ENCODE assay signal across 2 cellular contexts in the genomic region with DNA sequence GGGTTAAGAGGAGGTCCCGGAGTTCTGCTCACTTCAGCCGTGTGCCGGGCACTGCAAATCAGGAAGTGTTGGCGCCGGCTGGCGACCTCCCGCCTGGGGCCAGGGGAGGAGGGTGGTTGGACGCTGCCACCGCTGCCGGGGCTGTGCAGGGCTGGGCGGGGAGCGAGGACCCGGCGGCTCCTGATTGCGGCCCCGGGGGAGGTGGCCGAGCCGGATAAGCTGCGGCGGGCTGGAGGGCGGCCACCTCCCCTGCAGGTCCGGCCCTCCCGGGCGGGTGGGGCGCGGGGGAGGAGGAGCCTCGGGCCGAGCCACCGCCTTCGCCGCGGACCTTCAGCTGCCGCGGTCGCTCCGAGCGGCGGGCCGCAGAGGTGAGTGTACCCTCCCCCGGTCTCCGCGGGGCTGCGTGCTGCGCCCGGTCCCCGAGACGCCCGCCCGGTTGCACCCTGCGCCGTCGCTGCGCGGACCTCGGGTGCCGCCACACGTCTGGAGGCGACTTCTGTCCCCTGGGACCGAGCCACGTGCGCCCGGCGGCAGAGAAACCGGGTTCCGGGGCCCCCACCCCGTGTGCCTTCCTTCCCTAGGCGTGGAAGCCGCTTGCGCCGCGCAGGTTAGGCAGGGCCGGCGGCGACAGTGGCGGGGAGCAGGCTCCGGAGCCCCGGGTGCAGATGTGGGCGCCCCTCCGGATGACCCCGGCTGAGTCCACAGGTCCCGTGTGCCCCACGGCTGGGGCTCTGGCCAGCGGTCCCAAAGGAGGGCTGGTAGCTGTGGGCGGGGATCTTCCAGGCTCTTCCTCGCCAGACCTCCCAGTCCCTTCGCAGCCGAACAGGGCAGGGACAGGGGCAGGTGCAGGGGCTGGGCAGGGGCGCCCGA.
TF ChIP-seq lines count a peak whose summit lies in the region.

A gene with protein sequence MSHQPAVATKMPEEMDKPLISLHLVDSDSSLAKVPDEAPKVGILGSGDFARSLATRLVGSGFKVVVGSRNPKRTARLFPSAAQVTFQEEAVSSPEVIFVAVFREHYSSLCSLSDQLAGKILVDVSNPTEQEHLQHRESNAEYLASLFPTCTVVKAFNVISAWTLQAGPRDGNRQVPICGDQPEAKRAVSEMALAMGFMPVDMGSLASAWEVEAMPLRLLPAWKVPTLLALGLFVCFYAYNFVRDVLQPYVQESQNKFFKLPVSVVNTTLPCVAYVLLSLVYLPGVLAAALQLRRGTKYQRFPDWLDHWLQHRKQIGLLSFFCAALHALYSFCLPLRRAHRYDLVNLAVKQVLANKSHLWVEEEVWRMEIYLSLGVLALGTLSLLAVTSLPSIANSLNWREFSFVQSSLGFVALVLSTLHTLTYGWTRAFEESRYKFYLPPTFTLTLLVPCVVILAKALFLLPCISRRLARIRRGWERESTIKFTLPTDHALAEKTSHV (plus strand): TSS at position 314 of the 870 bp plus-strand sequence. CDS start 7,179 bp downstream, outside the sequence.

TF ChIP-seq in PFSK-1, 5 proteins besides CTCF, POLR2A, EP300 and RAD21 (continued from another document):
- TF ChIP-seq, protein P1, sequence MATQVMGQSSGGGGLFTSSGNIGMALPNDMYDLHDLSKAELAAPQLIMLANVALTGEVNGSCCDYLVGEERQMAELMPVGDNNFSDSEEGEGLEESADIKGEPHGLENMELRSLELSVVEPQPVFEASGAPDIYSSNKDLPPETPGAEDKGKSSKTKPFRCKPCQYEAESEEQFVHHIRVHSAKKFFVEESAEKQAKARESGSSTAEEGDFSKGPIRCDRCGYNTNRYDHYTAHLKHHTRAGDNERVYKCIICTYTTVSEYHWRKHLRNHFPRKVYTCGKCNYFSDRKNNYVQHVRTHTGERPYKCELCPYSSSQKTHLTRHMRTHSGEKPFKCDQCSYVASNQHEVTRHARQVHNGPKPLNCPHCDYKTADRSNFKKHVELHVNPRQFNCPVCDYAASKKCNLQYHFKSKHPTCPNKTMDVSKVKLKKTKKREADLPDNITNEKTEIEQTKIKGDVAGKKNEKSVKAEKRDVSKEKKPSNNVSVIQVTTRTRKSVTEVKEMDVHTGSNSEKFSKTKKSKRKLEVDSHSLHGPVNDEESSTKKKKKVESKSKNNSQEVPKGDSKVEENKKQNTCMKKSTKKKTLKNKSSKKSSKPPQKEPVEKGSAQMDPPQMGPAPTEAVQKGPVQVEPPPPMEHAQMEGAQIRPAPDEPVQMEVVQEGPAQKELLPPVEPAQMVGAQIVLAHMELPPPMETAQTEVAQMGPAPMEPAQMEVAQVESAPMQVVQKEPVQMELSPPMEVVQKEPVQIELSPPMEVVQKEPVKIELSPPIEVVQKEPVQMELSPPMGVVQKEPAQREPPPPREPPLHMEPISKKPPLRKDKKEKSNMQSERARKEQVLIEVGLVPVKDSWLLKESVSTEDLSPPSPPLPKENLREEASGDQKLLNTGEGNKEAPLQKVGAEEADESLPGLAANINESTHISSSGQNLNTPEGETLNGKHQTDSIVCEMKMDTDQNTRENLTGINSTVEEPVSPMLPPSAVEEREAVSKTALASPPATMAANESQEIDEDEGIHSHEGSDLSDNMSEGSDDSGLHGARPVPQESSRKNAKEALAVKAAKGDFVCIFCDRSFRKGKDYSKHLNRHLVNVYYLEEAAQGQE (IDR thresholded peaks at IDR 0.05; ENCODE audit: insufficient read depth in 1 of 2, low read depth in 2 of 2, low read length in 2 of 2): 0 out of 4 replicates have a peak, but pooled peaks of 1 of the 2 experiments have one; percentile 9
- TF ChIP-seq TAF1 (IDR thresholded peaks at IDR 0.05; ENCODE audit: borderline replicate concordance, insufficient read depth, low read length): no peak
TF ChIP-seq in PFSK-1: peak in this region for 2.

TF ChIP-seq in HepG2, 621 proteins besides CTCF, POLR2A, EP300 and RAD21 (continued from another document and continues in another):
- TF ChIP-seq, protein P2, sequence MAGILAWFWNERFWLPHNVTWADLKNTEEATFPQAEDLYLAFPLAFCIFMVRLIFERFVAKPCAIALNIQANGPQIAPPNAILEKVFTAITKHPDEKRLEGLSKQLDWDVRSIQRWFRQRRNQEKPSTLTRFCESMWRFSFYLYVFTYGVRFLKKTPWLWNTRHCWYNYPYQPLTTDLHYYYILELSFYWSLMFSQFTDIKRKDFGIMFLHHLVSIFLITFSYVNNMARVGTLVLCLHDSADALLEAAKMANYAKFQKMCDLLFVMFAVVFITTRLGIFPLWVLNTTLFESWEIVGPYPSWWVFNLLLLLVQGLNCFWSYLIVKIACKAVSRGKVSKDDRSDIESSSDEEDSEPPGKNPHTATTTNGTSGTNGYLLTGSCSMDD (CRISPR knock-in tag; IDR thresholded peaks at IDR 0.05): no peak
- TF ChIP-seq, protein P3, sequence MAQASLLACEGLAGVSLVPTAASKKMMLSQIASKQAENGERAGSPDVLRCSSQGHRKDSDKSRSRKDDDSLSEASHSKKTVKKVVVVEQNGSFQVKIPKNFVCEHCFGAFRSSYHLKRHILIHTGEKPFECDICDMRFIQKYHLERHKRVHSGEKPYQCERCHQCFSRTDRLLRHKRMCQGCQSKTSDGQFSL (CRISPR knock-in tag; IDR thresholded peaks at IDR 0.05): no peak
- TF ChIP-seq HMG20B (CRISPR knock-in tag; conservative IDR thresholded peaks at IDR 0.05) (peak; percentile 69), CEBPG (CRISPR knock-in tag; IDR thresholded peaks at IDR 0.05) (no peak), SMARCC2 (IDR thresholded peaks at IDR 0.05) (no peak), PRPF4 (IDR thresholded peaks at IDR 0.05; ENCODE audit: low read depth, low read length, poor library complexity, severe bottlenecking) (no peak), NCOA5 (CRISPR knock-in tag; IDR thresholded peaks at IDR 0.05) (no peak), KDM3A (CRISPR knock-in tag; IDR thresholded peaks at IDR 0.05; ENCODE audit: low read depth) (peak; percentile 66; the same call in 1 of the 2 replicates), ZNF326 (CRISPR knock-in tag; IDR thresholded peaks at IDR 0.05; ENCODE audit: borderline replicate concordance) (no peak), ZNF850 (CRISPR knock-in tag; conservative IDR thresholded peaks at IDR 0.05) (0 out of 2 replicates have a peak, but pooled peaks have one; percentile 79), ZNF619 (CRISPR knock-in tag; IDR thresholded peaks at IDR 0.05) (no peak), ZNF343 (CRISPR knock-in tag; IDR thresholded peaks at IDR 0.05) (peak; percentile 94), PHB2 (IDR thresholded peaks at IDR 0.05; ENCODE audit: partially characterized antibody) (no peak), NR3C1 (CRISPR knock-in tag; IDR thresholded peaks at IDR 0.05) (no peak), CBX1 (IDR thresholded peaks at IDR 0.05; ENCODE audit: low read depth) (no peak), ZSCAN31 (CRISPR knock-in tag; IDR thresholded peaks at IDR 0.05; ENCODE audit: low read depth) (peak; percentile 28), ZFYVE20 (CRISPR knock-in tag; IDR thresholded peaks at IDR 0.05; ENCODE audit: borderline replicate concordance, low read depth) (no peak), ZNF782 (CRISPR knock-in tag; IDR thresholded peaks at IDR 0.05; ENCODE audit: borderline replicate concordance) (no peak; the same call in 1 of the 2 replicates), FOXC1 (CRISPR knock-in tag; IDR thresholded peaks at IDR 0.05; ENCODE audit: borderline replicate concordance) (0 out of 2 replicates have a peak, but pooled peaks have one; percentile 5), CREM (IDR thresholded peaks at IDR 0.05) (no peak), CREM (CRISPR knock-in tag; IDR thresholded peaks at IDR 0.05) (no peak), CBX2 (IDR thresholded peaks at IDR 0.05; ENCODE audit: low read depth, low read length) (no peak), CBX2 (CRISPR knock-in tag; IDR thresholded peaks at IDR 0.05; ENCODE audit: low read depth) (no peak), FOSL2 (CRISPR knock-in tag; IDR thresholded peaks at IDR 0.05) (peak; percentile 48; the same call in 1 of the 2 replicates), ONECUT2 (CRISPR knock-in tag; IDR thresholded peaks at IDR 0.05) (no peak)
- TF ChIP-seq, protein P4, sequence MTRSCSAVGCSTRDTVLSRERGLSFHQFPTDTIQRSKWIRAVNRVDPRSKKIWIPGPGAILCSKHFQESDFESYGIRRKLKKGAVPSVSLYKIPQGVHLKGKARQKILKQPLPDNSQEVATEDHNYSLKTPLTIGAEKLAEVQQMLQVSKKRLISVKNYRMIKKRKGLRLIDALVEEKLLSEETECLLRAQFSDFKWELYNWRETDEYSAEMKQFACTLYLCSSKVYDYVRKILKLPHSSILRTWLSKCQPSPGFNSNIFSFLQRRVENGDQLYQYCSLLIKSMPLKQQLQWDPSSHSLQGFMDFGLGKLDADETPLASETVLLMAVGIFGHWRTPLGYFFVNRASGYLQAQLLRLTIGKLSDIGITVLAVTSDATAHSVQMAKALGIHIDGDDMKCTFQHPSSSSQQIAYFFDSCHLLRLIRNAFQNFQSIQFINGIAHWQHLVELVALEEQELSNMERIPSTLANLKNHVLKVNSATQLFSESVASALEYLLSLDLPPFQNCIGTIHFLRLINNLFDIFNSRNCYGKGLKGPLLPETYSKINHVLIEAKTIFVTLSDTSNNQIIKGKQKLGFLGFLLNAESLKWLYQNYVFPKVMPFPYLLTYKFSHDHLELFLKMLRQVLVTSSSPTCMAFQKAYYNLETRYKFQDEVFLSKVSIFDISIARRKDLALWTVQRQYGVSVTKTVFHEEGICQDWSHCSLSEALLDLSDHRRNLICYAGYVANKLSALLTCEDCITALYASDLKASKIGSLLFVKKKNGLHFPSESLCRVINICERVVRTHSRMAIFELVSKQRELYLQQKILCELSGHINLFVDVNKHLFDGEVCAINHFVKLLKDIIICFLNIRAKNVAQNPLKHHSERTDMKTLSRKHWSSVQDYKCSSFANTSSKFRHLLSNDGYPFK (CRISPR knock-in tag; IDR thresholded peaks at IDR 0.05; ENCODE audit: borderline replicate concordance): peak; percentile 3; the same call in 1 of the 2 replicates
- TF ChIP-seq, protein P5, sequence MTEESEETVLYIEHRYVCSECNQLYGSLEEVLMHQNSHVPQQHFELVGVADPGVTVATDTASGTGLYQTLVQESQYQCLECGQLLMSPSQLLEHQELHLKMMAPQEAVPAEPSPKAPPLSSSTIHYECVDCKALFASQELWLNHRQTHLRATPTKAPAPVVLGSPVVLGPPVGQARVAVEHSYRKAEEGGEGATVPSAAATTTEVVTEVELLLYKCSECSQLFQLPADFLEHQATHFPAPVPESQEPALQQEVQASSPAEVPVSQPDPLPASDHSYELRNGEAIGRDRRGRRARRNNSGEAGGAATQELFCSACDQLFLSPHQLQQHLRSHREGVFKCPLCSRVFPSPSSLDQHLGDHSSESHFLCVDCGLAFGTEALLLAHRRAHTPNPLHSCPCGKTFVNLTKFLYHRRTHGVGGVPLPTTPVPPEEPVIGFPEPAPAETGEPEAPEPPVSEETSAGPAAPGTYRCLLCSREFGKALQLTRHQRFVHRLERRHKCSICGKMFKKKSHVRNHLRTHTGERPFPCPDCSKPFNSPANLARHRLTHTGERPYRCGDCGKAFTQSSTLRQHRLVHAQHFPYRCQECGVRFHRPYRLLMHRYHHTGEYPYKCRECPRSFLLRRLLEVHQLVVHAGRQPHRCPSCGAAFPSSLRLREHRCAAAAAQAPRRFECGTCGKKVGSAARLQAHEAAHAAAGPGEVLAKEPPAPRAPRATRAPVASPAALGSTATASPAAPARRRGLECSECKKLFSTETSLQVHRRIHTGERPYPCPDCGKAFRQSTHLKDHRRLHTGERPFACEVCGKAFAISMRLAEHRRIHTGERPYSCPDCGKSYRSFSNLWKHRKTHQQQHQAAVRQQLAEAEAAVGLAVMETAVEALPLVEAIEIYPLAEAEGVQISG (CRISPR knock-in tag; IDR thresholded peaks at IDR 0.05): peak; percentile 42; the same call in 1 of the 2 replicates
- TF ChIP-seq, protein P6, sequence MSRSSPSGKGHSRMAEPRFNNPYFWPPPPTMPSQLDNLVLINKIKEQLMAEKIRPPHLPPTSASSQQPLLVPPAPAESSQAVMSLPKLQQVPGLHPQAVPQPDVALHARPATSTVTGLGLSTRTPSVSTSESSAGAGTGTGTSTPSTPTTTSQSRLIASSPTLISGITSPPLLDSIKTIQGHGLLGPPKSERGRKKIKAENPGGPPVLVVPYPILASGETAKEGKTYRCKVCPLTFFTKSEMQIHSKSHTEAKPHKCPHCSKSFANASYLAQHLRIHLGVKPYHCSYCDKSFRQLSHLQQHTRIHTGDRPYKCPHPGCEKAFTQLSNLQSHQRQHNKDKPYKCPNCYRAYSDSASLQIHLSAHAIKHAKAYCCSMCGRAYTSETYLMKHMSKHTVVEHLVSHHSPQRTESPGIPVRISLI (CRISPR knock-in tag; IDR thresholded peaks at IDR 0.05; ENCODE audit: borderline replicate concordance): no peak
- TF ChIP-seq, protein P7, sequence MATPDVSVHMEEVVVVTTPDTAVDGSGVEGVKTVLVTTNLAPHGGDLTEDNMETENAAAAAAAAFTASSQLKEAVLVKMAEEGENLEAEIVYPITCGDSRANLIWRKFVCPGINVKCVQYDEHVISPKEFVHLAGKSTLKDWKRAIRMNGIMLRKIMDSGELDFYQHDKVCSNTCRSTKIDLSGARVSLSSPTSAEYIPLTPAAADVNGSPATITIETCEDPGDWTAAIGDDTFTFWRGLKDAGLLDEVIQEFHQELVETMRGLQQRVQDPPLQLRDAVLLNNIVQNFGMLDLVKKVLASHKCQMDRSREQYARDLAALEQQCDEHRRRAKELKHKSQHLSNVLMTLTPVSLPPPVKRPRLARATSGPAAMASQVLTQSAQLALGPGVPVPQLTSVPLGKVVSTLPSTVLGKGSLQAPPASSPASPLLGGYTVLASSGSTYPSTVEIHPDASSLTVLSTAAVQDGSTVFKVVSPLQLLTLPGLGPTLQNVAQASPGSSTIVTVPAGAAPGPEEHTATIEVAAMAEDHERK (CRISPR knock-in tag; IDR thresholded peaks at IDR 0.05; ENCODE audit: low read depth): no peak
- TF ChIP-seq, protein P8, sequence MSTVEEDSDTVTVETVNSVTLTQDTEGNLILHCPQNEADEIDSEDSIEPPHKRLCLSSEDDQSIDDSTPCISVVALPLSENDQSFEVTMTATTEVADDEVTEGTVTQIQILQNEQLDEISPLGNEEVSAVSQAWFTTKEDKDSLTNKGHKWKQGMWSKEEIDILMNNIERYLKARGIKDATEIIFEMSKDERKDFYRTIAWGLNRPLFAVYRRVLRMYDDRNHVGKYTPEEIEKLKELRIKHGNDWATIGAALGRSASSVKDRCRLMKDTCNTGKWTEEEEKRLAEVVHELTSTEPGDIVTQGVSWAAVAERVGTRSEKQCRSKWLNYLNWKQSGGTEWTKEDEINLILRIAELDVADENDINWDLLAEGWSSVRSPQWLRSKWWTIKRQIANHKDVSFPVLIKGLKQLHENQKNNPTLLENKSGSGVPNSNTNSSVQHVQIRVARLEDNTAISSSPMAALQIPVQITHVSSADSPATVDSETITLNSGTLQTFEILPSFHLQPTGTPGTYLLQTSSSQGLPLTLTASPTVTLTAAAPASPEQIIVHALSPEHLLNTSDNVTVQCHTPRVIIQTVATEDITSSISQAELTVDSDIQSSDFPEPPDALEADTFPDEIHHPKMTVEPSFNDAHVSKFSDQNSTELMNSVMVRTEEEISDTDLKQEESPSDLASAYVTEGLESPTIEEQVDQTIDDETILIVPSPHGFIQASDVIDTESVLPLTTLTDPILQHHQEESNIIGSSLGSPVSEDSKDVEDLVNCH (CRISPR knock-in tag; IDR thresholded peaks at IDR 0.05): no peak; the same call in 1 of the 2 replicates
- TF ChIP-seq, protein P9, sequence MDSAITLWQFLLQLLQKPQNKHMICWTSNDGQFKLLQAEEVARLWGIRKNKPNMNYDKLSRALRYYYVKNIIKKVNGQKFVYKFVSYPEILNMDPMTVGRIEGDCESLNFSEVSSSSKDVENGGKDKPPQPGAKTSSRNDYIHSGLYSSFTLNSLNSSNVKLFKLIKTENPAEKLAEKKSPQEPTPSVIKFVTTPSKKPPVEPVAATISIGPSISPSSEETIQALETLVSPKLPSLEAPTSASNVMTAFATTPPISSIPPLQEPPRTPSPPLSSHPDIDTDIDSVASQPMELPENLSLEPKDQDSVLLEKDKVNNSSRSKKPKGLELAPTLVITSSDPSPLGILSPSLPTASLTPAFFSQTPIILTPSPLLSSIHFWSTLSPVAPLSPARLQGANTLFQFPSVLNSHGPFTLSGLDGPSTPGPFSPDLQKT (CRISPR knock-in tag; IDR thresholded peaks at IDR 0.05; ENCODE audit: borderline replicate concordance): no peak; the same call in 1 of the 2 replicates
